Comparison of ENCODE assay signal across 1 cellular context in the genomic region with DNA sequence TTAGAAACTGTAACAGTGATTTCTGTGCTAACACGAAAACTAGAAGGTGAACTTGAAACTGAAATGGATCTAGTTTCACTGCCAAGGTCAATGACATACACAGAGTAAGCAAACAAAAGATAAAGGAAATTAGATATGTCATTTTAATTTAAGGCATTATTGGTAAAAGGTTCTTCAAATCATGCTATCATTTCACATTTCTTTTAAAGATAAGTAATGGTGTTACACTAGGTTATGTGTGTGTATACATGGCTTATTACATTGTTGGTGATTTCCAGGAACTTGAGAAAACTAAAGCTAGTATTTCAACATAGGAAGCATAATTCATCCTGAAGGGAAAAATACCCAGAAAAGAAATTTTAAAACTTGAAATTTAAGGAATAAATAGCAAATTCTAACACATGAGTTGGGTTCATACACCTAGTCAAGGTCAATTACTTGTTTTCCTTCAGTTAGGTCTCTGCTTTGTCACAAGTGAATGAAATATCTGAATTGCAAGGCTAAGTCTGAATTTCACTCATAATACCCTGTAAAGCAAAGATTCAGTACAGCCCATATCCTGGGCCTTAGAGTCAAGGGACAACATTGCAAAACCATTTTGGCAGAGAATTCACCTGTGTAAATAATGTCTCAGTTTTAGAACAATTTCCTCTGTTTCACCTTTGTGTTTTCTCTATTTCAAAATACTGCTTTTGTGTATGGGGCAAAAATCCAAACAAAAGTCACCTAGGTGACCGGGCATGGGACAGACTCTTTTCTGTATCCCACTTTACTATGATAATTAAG.
TF ChIP-seq lines count a peak whose summit lies in the region.

No MANE protein-coding gene starts in this region.

TF ChIP-seq in GM23338, 12 proteins besides CTCF, POLR2A, EP300 and RAD21 (continued from another document):
- TF ChIP-seq ZNF114 (CRISPR knock-in tag; IDR thresholded peaks at IDR 0.05): no peak
TF ChIP-seq in GM23338: peak in this region for 0.
